In the genomic region with DNA sequence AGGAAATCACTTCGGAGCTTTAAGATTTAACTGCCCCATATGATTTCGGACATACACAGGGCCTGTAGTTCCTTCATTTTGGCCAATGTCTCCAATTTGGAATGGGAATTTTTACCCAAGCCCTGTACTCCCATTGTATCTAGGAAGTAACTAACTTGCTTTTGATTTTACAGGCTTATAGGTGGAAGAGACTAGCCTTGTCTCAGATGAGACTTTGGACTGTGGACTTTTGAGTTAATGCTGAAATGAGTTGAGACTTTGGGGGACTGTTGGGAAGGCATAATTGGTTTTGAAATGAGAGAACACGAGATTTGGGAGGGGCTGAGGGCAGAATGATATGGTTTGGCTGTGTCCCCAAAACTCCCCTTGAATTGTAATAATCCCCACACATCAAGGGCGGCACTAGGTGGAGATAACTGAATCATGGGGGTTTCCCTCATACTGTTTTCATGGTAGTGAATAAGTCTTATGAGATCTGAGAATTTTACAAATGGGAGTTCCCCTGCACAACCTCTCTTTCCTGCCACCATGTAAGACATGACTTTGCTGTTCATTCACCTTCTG, we compare ENCODE assay signal across 19 cellular contexts.
DNase-seq lines count a peak whose midpoint lies in the region; ATAC-seq and TF ChIP-seq lines count a peak whose summit lies in the region.
"Had no signal": no experiment of that assay in that cellular context is flagged by ENCODE, and none has a peak within 500 bp of the region (broad histone marks: within the 10 kb centered on the region; RNA-seq: fewer than 3 reads in every experiment).

No MANE protein-coding gene starts in this region.

- DNase-seq in activated CD4-positive, alpha-beta T cell treated with anti-CD3 and anti-CD28 coated beads for 36 hours = peak; percentile 22
- DNase-seq in activated CD4-positive, alpha-beta T cell treated with anti-CD3 and anti-CD28 coated beads, Interleukin-2, amount 50 U/mL, for 4 hours = no peak
- peak; percentile 3 for DNase-seq in stimulated activated CD4-positive, alpha-beta T cell treated with anti-CD3 and anti-CD28 coated beads, Interleukin-15, amount 100 ng/mL, for 24 hours
- no peak for DNase-seq in stimulated activated CD4-positive, alpha-beta T cell treated with anti-CD3 and anti-CD28 coated beads, Interleukin-4, amount 100 ng/mL, for 24 hours
- peak; percentile 1 to 33 for DNase-seq in stimulated activated naive CD8-positive, alpha-beta T cell treated with anti-CD3 and anti-CD28 coated beads, Interleukin-15, amount 100 ng/mL, for 72 hours
- DNase-seq in endothelial cell (ENCODE audit: low spot score) (no peak), Right ventricle myocardium superior (no peak)
- DNase-seq: 8988T; CD8-positive, alpha-beta memory T cell; DMS79 treated with DMSO at 0.1 percent for 48 hours; Kasumi-1; MM.1S; NCI-H1105 treated with DMSO at 0.1 percent for 48 hours; NCI-H1694 treated with DMSO at 0.1 percent for 48 hours; NCI-H226; NCI-H524 treated with DMSO at 0.1 percent for 48 hours had no signal

- peaks cover 2% of the 10 kb centered on the region for H3K27me3 Mint-ChIP-seq in activated CD4-positive, alpha-beta T cell treated with anti-CD3 and anti-CD28 coated beads for 36 hours
- peaks cover 6% of the 10 kb centered on the region for H3K27me3 Mint-ChIP-seq in activated T-helper 17 cell treated with anti-CD3 and anti-CD28 coated beads, Interleukin-2, amount 50 U/mL, for 72 hours
- H3K27me3 Mint-ChIP-seq in stimulated activated naive CD8-positive, alpha-beta T cell treated with anti-CD3 and anti-CD28 coated beads, Interleukin-15, amount 100 ng/mL, for 72 hours = no peaks in the 10 kb centered on the region
- H3K27me3 Mint-ChIP-seq in endothelial cell (ENCODE audit: unreplicated experiment) = no peaks in the 10 kb centered on the region
- H3K27me3 Mint-ChIP-seq: IgD-negative memory B cell had no signal

- H3K36me3 Mint-ChIP-seq in activated CD4-positive, alpha-beta T cell treated with anti-CD3 and anti-CD28 coated beads for 36 hours (ENCODE audit: low read depth) = peaks cover 7% of the 10 kb centered on the region
- no peaks in the 10 kb centered on the region for H3K36me3 Mint-ChIP-seq in activated T-helper 17 cell treated with anti-CD3 and anti-CD28 coated beads, Interleukin-2, amount 50 U/mL, for 72 hours (ENCODE audit: low read depth)
- peaks cover 7% of the 10 kb centered on the region for H3K36me3 Mint-ChIP-seq in endothelial cell (ENCODE audit: low read depth, unreplicated experiment)
- H3K36me3 Mint-ChIP-seq: CD8-positive, alpha-beta memory T cell had no signal

- peak; percentile 86 for ATAC-seq in activated CD4-positive, alpha-beta T cell treated with anti-CD3 and anti-CD28 coated beads for 36 hours
- peak; percentile 84 for ATAC-seq in activated T-helper 17 cell treated with anti-CD3 and anti-CD28 coated beads, Interleukin-2, amount 50 U/mL, for 72 hours (replicated peaks)
- ATAC-seq in stimulated activated naive CD8-positive, alpha-beta T cell treated with anti-CD3 and anti-CD28 coated beads, Interleukin-15, amount 100 ng/mL, for 72 hours = peak; percentile 87
- ATAC-seq in Right ventricle myocardium superior (ENCODE audit: poor library complexity) = no peak
- ATAC-seq: Panc1 had no signal

- H3K27ac Mint-ChIP-seq in activated CD4-positive, alpha-beta T cell treated with anti-CD3 and anti-CD28 coated beads for 36 hours = no peak overlapping the region
- H3K27ac Mint-ChIP-seq in activated T-helper 17 cell treated with anti-CD3 and anti-CD28 coated beads, Interleukin-2, amount 50 U/mL, for 72 hours = no peak overlapping the region
- H3K27ac Mint-ChIP-seq in stimulated activated naive CD8-positive, alpha-beta T cell treated with anti-CD3 and anti-CD28 coated beads, Interleukin-15, amount 100 ng/mL, for 72 hours = no peak overlapping the region
- no peak overlapping the region for H3K27ac Mint-ChIP-seq in endothelial cell (ENCODE audit: unreplicated experiment)
- H3K27ac Mint-ChIP-seq: CD8-positive, alpha-beta memory T cell; IgD-negative memory B cell had no signal

- H3K4me3 Mint-ChIP-seq in activated CD4-positive, alpha-beta T cell treated with anti-CD3 and anti-CD28 coated beads for 36 hours = no peak overlapping the region
- H3K4me3 Mint-ChIP-seq in activated T-helper 17 cell treated with anti-CD3 and anti-CD28 coated beads, Interleukin-2, amount 50 U/mL, for 72 hours = no peak overlapping the region
- no peak overlapping the region for H3K4me3 Mint-ChIP-seq in stimulated activated naive CD8-positive, alpha-beta T cell treated with anti-CD3 and anti-CD28 coated beads, Interleukin-15, amount 100 ng/mL, for 72 hours
- H3K4me3 Mint-ChIP-seq in endothelial cell (ENCODE audit: unreplicated experiment) = no peak overlapping the region
- H3K4me3 Mint-ChIP-seq: CD8-positive, alpha-beta memory T cell had no signal

- intact Hi-C loops in activated CD4-positive, alpha-beta T cell treated with anti-CD3 and anti-CD28 coated beads for 36 hours (cut with DNase I, micrococcal nuclease) = no loop called here
- intact Hi-C loops in Right ventricle myocardium superior (cut with DNase I) = loop anchor here (10.0 kb wide), 1 partner anchor 65 kb away; no protein-coding TSS in a partner anchor

- H3K4me1 Mint-ChIP-seq in activated CD4-positive, alpha-beta T cell treated with anti-CD3 and anti-CD28 coated beads for 36 hours = peaks cover 3% of the 10 kb centered on the region
- H3K4me1 Mint-ChIP-seq in activated T-helper 17 cell treated with anti-CD3 and anti-CD28 coated beads, Interleukin-2, amount 50 U/mL, for 72 hours = no peaks in the 10 kb centered on the region
- H3K4me1 Mint-ChIP-seq in stimulated activated naive CD8-positive, alpha-beta T cell treated with anti-CD3 and anti-CD28 coated beads, Interleukin-15, amount 100 ng/mL, for 72 hours = peaks cover 7% of the 10 kb centered on the region
- peaks cover 8% of the 10 kb centered on the region for H3K4me1 Mint-ChIP-seq in endothelial cell (ENCODE audit: unreplicated experiment)
- H3K4me1 Mint-ChIP-seq: CD8-positive, alpha-beta memory T cell had no signal

- no peak for TF ChIP-seq CTCF in endothelial cell (IDR thresholded peaks at IDR 0.05; ENCODE audit: unreplicated experiment)

- peaks cover 23% of the 10 kb centered on the region for H3K9me3 Mint-ChIP-seq in activated CD4-positive, alpha-beta T cell treated with anti-CD3 and anti-CD28 coated beads for 36 hours (ENCODE audit: low read depth)
- peaks cover 24% of the 10 kb centered on the region for H3K9me3 Mint-ChIP-seq in activated T-helper 17 cell treated with anti-CD3 and anti-CD28 coated beads, Interleukin-2, amount 50 U/mL, for 72 hours
- peaks cover 45% of the 10 kb centered on the region in 2 donors for H3K9me3 Mint-ChIP-seq in stimulated activated naive CD8-positive, alpha-beta T cell treated with anti-CD3 and anti-CD28 coated beads, Interleukin-15, amount 100 ng/mL, for 72 hours
- peaks cover 9% of the 10 kb centered on the region for H3K9me3 Mint-ChIP-seq in endothelial cell (ENCODE audit: unreplicated experiment)

- CTCF ChIA-PET in activated CD4-positive, alpha-beta T cell treated with anti-CD3 and anti-CD28 coated beads for 36 hours (lab: Charles Lee) = no interaction called here

- POLR2A ChIA-PET in activated CD4-positive, alpha-beta T cell treated with anti-CD3 and anti-CD28 coated beads for 36 hours (lab: Charles Lee) = no interaction called here

Comparison
In these comparisons a context has a peak if more than half of its experiments do, and no peak if none do; other contexts are left out.
1. DNase-seq: peak in activated CD4-positive, alpha-beta T cell treated with anti-CD3 and anti-CD28 coated beads for 36 hours (single experiment), stimulated activated CD4-positive, alpha-beta T cell treated with anti-CD3 and anti-CD28 coated beads, Interleukin-15, amount 100 ng/mL, for 24 hours (single experiment) and stimulated activated naive CD8-positive, alpha-beta T cell treated with anti-CD3 and anti-CD28 coated beads, Interleukin-15, amount 100 ng/mL, for 72 hours (2 of 2); none in activated CD4-positive, alpha-beta T cell treated with anti-CD3 and anti-CD28 coated beads, Interleukin-2, amount 50 U/mL, for 4 hours (0 of 2), stimulated activated CD4-positive, alpha-beta T cell treated with anti-CD3 and anti-CD28 coated beads, Interleukin-4, amount 100 ng/mL, for 24 hours (single experiment), endothelial cell (single experiment) and Right ventricle myocardium superior (single experiment).